In genomic region chr4:84258905-84259830, GRCh38 we compare ENCODE assay signal across 1 cellular context.
A peak's percentile ranks its signal among the peaks of the same experiment; 100 is the strongest.
TF ChIP-seq lines count a peak whose summit lies in the region.

No MANE protein-coding gene starts in this region.

TF ChIP-seq in HepG2, 621 proteins besides CTCF, POLR2A, EP300 and RAD21 (continued from another document):
- no peak for TF ChIP-seq PRDM4 (CRISPR knock-in tag; IDR thresholded peaks at IDR 0.05; ENCODE audit: borderline replicate concordance)
- no peak for TF ChIP-seq ZNF235 (CRISPR knock-in tag; IDR thresholded peaks at IDR 0.05; ENCODE audit: borderline replicate concordance)
- no peak for TF ChIP-seq SNAI1 (CRISPR knock-in tag; IDR thresholded peaks at IDR 0.05; ENCODE audit: borderline replicate concordance)
- TF ChIP-seq ZNF281 (CRISPR knock-in tag; IDR thresholded peaks at IDR 0.05; ENCODE audit: borderline replicate concordance): no peak
- TF ChIP-seq REST (IDR thresholded peaks at IDR 0.05; ENCODE audit: borderline replicate concordance in 1 of 2, low read depth in 1 of 2, low read length in 2 of 2): no peak
- TF ChIP-seq POLR2AphosphoS2 (IDR thresholded peaks at IDR 0.05; ENCODE audit: low read depth, low read length): no peak
- no peak for TF ChIP-seq KAT7 (CRISPR knock-in tag; IDR thresholded peaks at IDR 0.05; ENCODE audit: borderline replicate concordance)
- peak; percentile 63 for TF ChIP-seq SMC3 (IDR thresholded peaks at IDR 0.05; ENCODE audit: low read length)
- TF ChIP-seq ZMAT5 (CRISPR knock-in tag; IDR thresholded peaks at IDR 0.05; ENCODE audit: borderline replicate concordance, low read depth): no peak
- TF ChIP-seq CBX2 (IDR thresholded peaks at IDR 0.05; ENCODE audit: low read depth, low read length): no peak
- no peak for TF ChIP-seq CBX2 (CRISPR knock-in tag; IDR thresholded peaks at IDR 0.05; ENCODE audit: low read depth)
- TF ChIP-seq RNF219 (CRISPR knock-in tag; IDR thresholded peaks at IDR 0.05): no peak
- no peak for TF ChIP-seq ZBTB38 (CRISPR knock-in tag; IDR thresholded peaks at IDR 0.05)
- TF ChIP-seq CREB1 (IDR thresholded peaks at IDR 0.05): no peak
- TF ChIP-seq CREB1 (CRISPR knock-in tag; IDR thresholded peaks at IDR 0.05): no peak
TF ChIP-seq in HepG2: peak in this region for 4.
